In the genomic region with DNA sequence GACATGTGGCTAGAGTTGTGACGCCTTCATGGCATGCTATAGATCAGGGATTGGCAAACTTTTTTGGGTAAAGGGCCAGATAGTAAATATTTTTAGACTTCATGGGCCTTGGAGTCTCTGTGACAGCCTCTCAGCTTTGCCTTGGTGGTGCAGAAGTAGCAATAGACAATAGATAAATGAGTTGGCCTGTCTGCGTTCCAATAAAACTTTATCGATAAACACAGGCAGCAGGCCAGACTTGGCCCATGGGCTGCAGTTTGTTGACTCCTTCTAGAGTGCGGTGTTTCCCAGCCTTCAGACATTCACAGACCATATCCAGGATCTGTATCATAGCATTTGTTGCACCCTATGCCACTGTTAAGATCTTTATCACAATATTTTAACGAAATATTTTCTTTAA, we compare ENCODE assay signal across 22 cellular contexts.
DNase-seq lines count a peak whose midpoint lies in the region; ATAC-seq, FAIRE-seq and TF ChIP-seq lines count a peak whose summit lies in the region.
"Had no signal": no experiment of that assay in that cellular context is flagged by ENCODE, and none has a peak within 500 bp of the region (broad histone marks: within the 10 kb centered on the region; RNA-seq: fewer than 3 reads in every experiment).

No MANE protein-coding gene starts in this region.

- TF ChIP-seq EP300 in GM12878 (IDR thresholded peaks at IDR 0.05; ENCODE audit: borderline replicate concordance in 1 of 2, control insufficient read depth in 1 of 2, low read depth in 2 of 2, low read length in 2 of 2): no peak

- no peaks in the 10 kb centered on the region for H3K27me3 Mint-ChIP-seq in endodermal cell (ENCODE audit: insufficient read depth)
- H3K27me3 Mint-ChIP-seq: B cell; CD4-positive, CD25-positive, alpha-beta regulatory T cell; CD8-positive, alpha-beta memory T cell had no signal

- H3K79me2 ChIP-seq in GM12878 (ENCODE audit: control insufficient read depth, insufficient read depth, low read length): no peaks in the 10 kb centered on the region

- DNase-seq in right atrium auricular region (ENCODE audit: low spot score) (peak; percentile 50), right cardiac atrium (no peak), GM12878 (ENCODE audit: low read depth, low spot score) (no peak), endodermal cell (peak; percentile 40), upper lobe of right lung (peak; percentile 2), KBM-7 (no peak)
- DNase-seq in activated CD8-positive, alpha-beta memory T cell treated with anti-CD3 and anti-CD28 coated beads, Interleukin-2, amount 50 U/mL, for 48 hours: no peak
- DNase-seq: CD4-positive, CD25-positive, alpha-beta regulatory T cell; CD8-positive, alpha-beta memory T cell; DMS53; DMS79 treated with DMSO at 0.1 percent for 48 hours; GF-D8; H7 had no signal

- H2AFZ ChIP-seq in GM12878 (ENCODE audit: control insufficient read depth, low read depth, low read length): no peak overlapping the region

- RAD21 ChIA-PET in GM12878 (lab: Charles Lee; ENCODE audit: unreplicated experiment): no interaction called here

- BruUV-seq in GM12878 (replicated peaks; lab: Mats Ljungman, UMichigan): no TSS peak

- no peaks in the 10 kb centered on the region for H4K20me1 ChIP-seq in GM12878 (ENCODE audit: control insufficient read depth, insufficient read depth)

- peaks cover 46% of the 10 kb centered on the region for H3K36me3 Mint-ChIP-seq in endodermal cell (ENCODE audit: low read depth)

- H3K9me3 ChIP-seq in right atrium auricular region (no peaks in the 10 kb centered on the region), right cardiac atrium (ENCODE audit: control insufficient read depth, low read length) (no peaks in the 10 kb centered on the region), GM12878 (replicated peaks; ENCODE audit: control insufficient read depth, insufficient read depth, low read length) (no peaks in the 10 kb centered on the region), endodermal cell (ENCODE audit: control insufficient read depth, low read length) (no peaks in the 10 kb centered on the region), upper lobe of right lung (no peaks in the 10 kb centered on the region)
- H3K9me3 ChIP-seq: BLaER1 had no signal

- in situ Hi-C loops in GM12878 (cut with MboI) (no loop called here), KBM-7 (cut with MboI; ENCODE audit: low pct_unique_long_range_greater_than_20kb, low sequenced_read_pairs) (no loop called here)

- CTCF ChIA-PET in GM12878 (lab: Yijun Ruan, JAX): no interaction called here

- H3K9ac ChIP-seq in GM12878 (ENCODE audit: control insufficient read depth, insufficient read depth, low read length) (no peak overlapping the region), endodermal cell (ENCODE audit: extremely low read depth, low read length, poor library complexity, severe bottlenecking) (no peak overlapping the region)
- H3K9ac ChIP-seq: BLaER1 had no signal

- TF ChIP-seq POLR2A in GM12878 (IDR thresholded peaks at IDR 0.05; ENCODE audit: low read depth, low read length): no peak

- no peak for FAIRE-seq in GM12878 (lab: Jason Lieb, UNC)
- FAIRE-seq: A204.1, GM12892, H1 had no signal

- TF ChIP-seq RAD21 in GM12878 (IDR thresholded peaks at IDR 0.05; ENCODE audit: insufficient read depth, low read depth, low read length): no peak

- no peak overlapping the region for H3K4me2 ChIP-seq in GM12878 (ENCODE audit: control insufficient read depth, insufficient read depth)
- H3K4me2 ChIP-seq: BLaER1 had no signal

- no peaks in the 10 kb centered on the region for H3K27me3 ChIP-seq in right atrium auricular region
- no peaks in the 10 kb centered on the region for H3K27me3 ChIP-seq in right cardiac atrium (ENCODE audit: control insufficient read depth, insufficient read depth)
- H3K27me3 ChIP-seq in GM12878 (replicated peaks in 1 of 2; ENCODE audit: control insufficient read depth in 2 of 2, insufficient read depth in 2 of 2, low read length in 1 of 2): no peaks in the 10 kb centered on the region
- no peaks in the 10 kb centered on the region for H3K27me3 ChIP-seq in endodermal cell (ENCODE audit: control insufficient read depth, insufficient read depth, low read length, poor library complexity, severe bottlenecking)
- no peaks in the 10 kb centered on the region for H3K27me3 ChIP-seq in upper lobe of right lung
- H3K27me3 ChIP-seq: BLaER1 had no signal

- no peaks in the 10 kb centered on the region for H3K4me1 Mint-ChIP-seq in endodermal cell
- H3K4me1 Mint-ChIP-seq: B cell; CD8-positive, alpha-beta memory T cell had no signal

- ATAC-seq in right cardiac atrium (no peak), GM12878 (no peak), upper lobe of right lung (no peak), HG03354 (IDR thresholded peaks at IDR 0.05; ENCODE audit: poor library complexity, severe bottlenecking, unreplicated experiment) (no peak)
- ATAC-seq: HCT116 had no signal

- H3K4me3 Mint-ChIP-seq in endodermal cell: no peak overlapping the region
- H3K4me3 Mint-ChIP-seq: B cell; CD4-positive, CD25-positive, alpha-beta regulatory T cell; CD8-positive, alpha-beta memory T cell had no signal

- H3K9me3 Mint-ChIP-seq in endodermal cell: no peaks in the 10 kb centered on the region
- H3K9me3 Mint-ChIP-seq: CD4-positive, CD25-positive, alpha-beta regulatory T cell; CD8-positive, alpha-beta memory T cell had no signal

- H3K4me1 ChIP-seq in right atrium auricular region (peaks cover 0 to 8% of the 10 kb centered on the region in 2 donors), right cardiac atrium (ENCODE audit: control insufficient read depth, insufficient read depth, low read length) (no peaks in the 10 kb centered on the region), GM12878 (ENCODE audit: control insufficient read depth, insufficient read depth, low read length) (no peaks in the 10 kb centered on the region), endodermal cell (ENCODE audit: control insufficient read depth, insufficient read depth, low read length) (no peaks in the 10 kb centered on the region), upper lobe of right lung (no peaks in the 10 kb centered on the region)
- H3K4me1 ChIP-seq: BLaER1 had no signal

- H3K27ac ChIP-seq in right atrium auricular region (no peak overlapping the region), right cardiac atrium (ENCODE audit: low read length) (no peak overlapping the region), GM12878 (ENCODE audit: control insufficient read depth, insufficient read depth) (no peak overlapping the region), endodermal cell (ENCODE audit: low read depth, low read length) (no peak overlapping the region), upper lobe of right lung (no peak overlapping the region)
- H3K27ac ChIP-seq: 22Rv1, BLaER1, C4-2B had no signal

- H3K27ac Mint-ChIP-seq in endodermal cell: no peak overlapping the region
- H3K27ac Mint-ChIP-seq: B cell; CD4-positive, CD25-positive, alpha-beta regulatory T cell had no signal

- POLR2A ChIA-PET in GM12878 (lab: Charles Lee): interaction anchor here (0.6 kb wide), 1 partner anchor 163 kb away, joined by 3 read pairs; no protein-coding TSS in a partner anchor

- no peak for TF ChIP-seq CTCF in right atrium auricular region (IDR thresholded peaks at IDR 0.05)
- TF ChIP-seq CTCF in GM12878 (IDR thresholded peaks at IDR 0.05 in 2 of 3, conservative IDR thresholded peaks at IDR 0.05 in 1 of 3; ENCODE audit: control insufficient read depth in 2 of 3, extremely low read depth in 1 of 3, insufficient read depth in 1 of 3, low read depth in 3 of 3, low read length in 3 of 3): no peak
- TF ChIP-seq CTCF in endodermal cell (conservative IDR thresholded peaks at IDR 0.05): no peak
- no peak for TF ChIP-seq CTCF in upper lobe of right lung (IDR thresholded peaks at IDR 0.05)

- H3K36me3 ChIP-seq in right atrium auricular region (peaks cover 14% of the 10 kb centered on the region), GM12878 (ENCODE audit: control insufficient read depth in 2 of 2, insufficient read depth in 2 of 2, low read length in 1 of 2) (no peaks in the 10 kb centered on the region), endodermal cell (ENCODE audit: control insufficient read depth, insufficient read depth, low read length) (peaks cover 6% of the 10 kb centered on the region), upper lobe of right lung (no peaks in the 10 kb centered on the region)

- intact Hi-C loops in right cardiac atrium (cut with DNase I): no loop called here
- intact Hi-C loops in GM12878 (cut with micrococcal nuclease; ENCODE audit: unreplicated experiment): no loop called here
- intact Hi-C loops in upper lobe of right lung (cut with DNase I): no loop called here

- SMC1A ChIA-PET in GM12878 (lab: Charles Lee; ENCODE audit: uncharacterized antibody, unreplicated experiment): no interaction called here

- WGBS in right cardiac atrium: 91% methylated on average over 5 of the region's 5 CpGs
- 58% methylated on average over 5 of the region's 5 CpGs for WGBS in GM12878 (ENCODE audit: insufficient coverage, insufficient replicate concordance, low lambda C conversion rate, missing lambda C conversion rate)
- 93 to 95% methylated on average over 4 to 5 of the region's 5 CpGs for WGBS in endodermal cell (ENCODE audit: insufficient coverage in 1 of 2, insufficient read length in 1 of 2), 2 experiments

- H3K4me3 ChIP-seq in right atrium auricular region (no peak overlapping the region), right cardiac atrium (ENCODE audit: low read length) (no peak overlapping the region), GM12878 (no peak overlapping the region), endodermal cell (ENCODE audit: low read length) (no peak overlapping the region), upper lobe of right lung (no peak overlapping the region)
- H3K4me3 ChIP-seq: BLaER1 had no signal

Comparison
In these comparisons a context has a peak if more than half of its experiments do, and no peak if none do; other contexts are left out.
1. DNase-seq: peak in right atrium auricular region (single experiment), endodermal cell (single experiment) and upper lobe of right lung (single experiment); none in right cardiac atrium (0 of 3), GM12878 (single experiment), KBM-7 (single experiment) and activated CD8-positive, alpha-beta memory T cell treated with anti-CD3 and anti-CD28 coated beads, Interleukin-2, amount 50 U/mL, for 48 hours (single experiment).